Comparison of ENCODE assay signal across 8 cellular contexts in genomic region chr4:5710962-5711478, GRCh38. TPM values are rescaled to one million over a fixed set of nuclear protein-coding genes. Genes with fewer than 3 reads are reported as not detected.
DNase-seq lines count a peak whose midpoint lies in the region; ATAC-seq and TF ChIP-seq lines count a peak whose summit lies in the region.

Gene EVC, plus strand, starts transcription at chr4:5711201. Its CDS starts 180 bp downstream, at chr4:5711381.

- H3K4me1 Mint-ChIP-seq in activated CD4-positive, alpha-beta T cell treated with anti-CD3 and anti-CD28 coated beads for 36 hours = peaks cover 21% of the 10 kb centered on the region
- peaks cover 0 to 15% of the 10 kb centered on the region in 2 donors for H3K4me1 Mint-ChIP-seq in natural killer cell

- H3K4me1 ChIP-seq in foreskin keratinocyte (peaks cover 16% of the 10 kb centered on the region), vagina (peaks cover 56% of the 10 kb centered on the region)

- H3K36me3 ChIP-seq in vagina = no peaks in the 10 kb centered on the region

- CTCF ChIA-PET in activated CD4-positive, alpha-beta T cell treated with anti-CD3 and anti-CD28 coated beads for 36 hours (lab: Charles Lee) = interaction anchor here (1.2 kb wide), 1 partner anchor 21 kb away, joined by 6 read pairs; no protein-coding TSS in a partner anchor

- no peak for TF ChIP-seq CTCF in foreskin keratinocyte (conservative IDR thresholded peaks at IDR 0.05)
- TF ChIP-seq CTCF in natural killer cell (IDR thresholded peaks at IDR 0.05) = no peak
- no peak for TF ChIP-seq CTCF in vagina (IDR thresholded peaks at IDR 0.05)

- peak within 1 kb of the TSS; percentile 60 for H3K4me3 Mint-ChIP-seq in activated CD4-positive, alpha-beta T cell treated with anti-CD3 and anti-CD28 coated beads for 36 hours
- H3K4me3 Mint-ChIP-seq in natural killer cell = peak within 1 kb of the TSS; percentile 73

- H3K9me3 ChIP-seq in vagina = peaks cover 4% of the 10 kb centered on the region

- peak within 1 kb of the TSS; percentile 62 to 67 for H3K4me3 ChIP-seq in vagina

- peak within 1 kb of the TSS; percentile 18 for H3K27ac Mint-ChIP-seq in activated CD4-positive, alpha-beta T cell treated with anti-CD3 and anti-CD28 coated beads for 36 hours
- H3K27ac Mint-ChIP-seq in natural killer cell = no peak within 1 kb of the TSS

- intact Hi-C loops in activated CD4-positive, alpha-beta T cell treated with anti-CD3 and anti-CD28 coated beads for 36 hours (cut with DNase I, micrococcal nuclease) = no loop called here
- intact Hi-C loops in natural killer cell (cut with micrococcal nuclease) = no loop called here
- intact Hi-C loops in vagina (cut with DNase I) = no loop called here

- peak in 1 of 2 donors; percentile 62 for TF ChIP-seq POLR2A in vagina (IDR thresholded peaks at IDR 0.05)

- peak; percentile 45 for DNase-seq in activated CD4-positive, alpha-beta T cell treated with anti-CD3 and anti-CD28 coated beads for 36 hours
- no peak for DNase-seq in activated CD4-positive, alpha-beta T cell treated with anti-CD3 and anti-CD28 coated beads for 1 hour
- DNase-seq in NCI-H1105 treated with DMSO at 0.1 percent for 48 hours (lab: John Stamatoyannopoulos, UW) (peak; percentile 18), foreskin keratinocyte (peak; percentile 42 to 58), natural killer cell (no peak), vagina (ENCODE audit: extremely low spot score in 2 of 2) (peak in 1 of 2 donors; percentile 93), NCI-H2081 treated with DMSO at 0.1 percent for 48 hours (lab: John Stamatoyannopoulos, UW) (no peak)
- peak; percentile 31 to 43 for DNase-seq in activated T-cell treated with anti-CD3 and anti-CD28 coated beads, Interleukin-2, amount 50 U/mL, for 48 hours

- POLR2A ChIA-PET in activated CD4-positive, alpha-beta T cell treated with anti-CD3 and anti-CD28 coated beads for 36 hours (lab: Charles Lee) = no interaction called here

- H3K9me3 Mint-ChIP-seq in activated CD4-positive, alpha-beta T cell treated with anti-CD3 and anti-CD28 coated beads for 36 hours (ENCODE audit: low read depth) = peaks cover 14% of the 10 kb centered on the region
- no peaks in the 10 kb centered on the region for H3K9me3 Mint-ChIP-seq in natural killer cell

- peaks cover 1% of the 10 kb centered on the region for H3K36me3 Mint-ChIP-seq in activated CD4-positive, alpha-beta T cell treated with anti-CD3 and anti-CD28 coated beads for 36 hours (ENCODE audit: low read depth)
- no peaks in the 10 kb centered on the region for H3K36me3 Mint-ChIP-seq in natural killer cell

- H3K27ac ChIP-seq in foreskin keratinocyte (peak within 1 kb of the TSS; percentile 96), vagina (peak within 1 kb of the TSS; percentile 90)

- peaks cover 46% of the 10 kb centered on the region for H3K27me3 Mint-ChIP-seq in activated CD4-positive, alpha-beta T cell treated with anti-CD3 and anti-CD28 coated beads for 36 hours
- peaks cover 45 to 64% of the 10 kb centered on the region in 2 donors for H3K27me3 Mint-ChIP-seq in natural killer cell (ENCODE audit: low read depth in 2 of 2)

- H3K27me3 ChIP-seq in foreskin keratinocyte (no peaks in the 10 kb centered on the region), vagina (no peaks in the 10 kb centered on the region)

- ATAC-seq in activated CD4-positive, alpha-beta T cell treated with anti-CD3 and anti-CD28 coated beads for 36 hours = peak; percentile 45
- ATAC-seq in foreskin keratinocyte = peak; percentile 70
- peak; percentile 24 to 36 (median 36) for ATAC-seq in natural killer cell

RNA-seq across cellular contexts. Expression of gene EVC, which starts in this region (rescaled TPM):
- 1 to 10 TPM in 1 of 2 experiments, under 1 TPM in 1; 0.71 to 1.5 TPM for total RNA-seq in activated CD4-positive, alpha-beta T cell treated with anti-CD3 and anti-CD28 coated beads for 36 hours
- total RNA-seq in foreskin keratinocyte (26.3 and 33.4 TPM in 2 replicates), natural killer cell (1 to 10 TPM in 1 of 3 donors, under 1 TPM in 2; 0.18 to 2.9 (median 0.42) TPM), vagina (19.4 TPM)
- polyA plus RNA-seq in foreskin keratinocyte = 5.5 and 6.0 TPM in 2 replicates

Comparison
In these comparisons a context has a peak if more than half of its experiments do, and no peak if none do; other contexts are left out.
1. DNase-seq: peak in activated CD4-positive, alpha-beta T cell treated with anti-CD3 and anti-CD28 coated beads for 36 hours (single experiment), NCI-H1105 treated with DMSO at 0.1 percent for 48 hours (single experiment), activated T-cell treated with anti-CD3 and anti-CD28 coated beads, Interleukin-2, amount 50 U/mL, for 48 hours (2 of 2) and foreskin keratinocyte (2 of 2); none in activated CD4-positive, alpha-beta T cell treated with anti-CD3 and anti-CD28 coated beads for 1 hour (single experiment), natural killer cell (single experiment) and NCI-H2081 treated with DMSO at 0.1 percent for 48 hours (single experiment).
2. Peak in every context shown above with its lines, with median percentiles within 50 percentile points of each other: ATAC-seq.